In genomic region chr2:226799976-226800940, GRCh38 we compare ENCODE assay signal across 8 cellular contexts. TPM values are rescaled to one million over a fixed set of nuclear protein-coding genes. Genes with fewer than 3 reads are reported as not detected.
DNase-seq lines count a peak whose midpoint lies in the region; ATAC-seq and TF ChIP-seq lines count a peak whose summit lies in the region.

No MANE protein-coding gene starts in this region.

- peak overlapping the region; percentile 80 for H3K4me3 Mint-ChIP-seq in GM23338
- peak overlapping the region; percentile 80 for H3K4me3 Mint-ChIP-seq in activated CD4-positive, alpha-beta memory T cell treated with anti-CD3 and anti-CD28 coated beads for 36 hours

- H4K20me1 ChIP-seq in GM23338 (replicated peaks; ENCODE audit: insufficient read depth) (no peaks in the 10 kb centered on the region), osteoblast (ENCODE audit: insufficient read depth, low read length) (peaks cover 22% of the 10 kb centered on the region)

- peaks cover 29% of the 10 kb centered on the region for H3K79me2 ChIP-seq in GM23338 (replicated peaks; ENCODE audit: insufficient read depth)
- H3K79me2 ChIP-seq in osteoblast (ENCODE audit: insufficient read depth, low read length) = peaks cover 41% of the 10 kb centered on the region

- H3K27ac ChIP-seq in A673 (ENCODE audit: low read depth, low read length, poor library complexity, severe bottlenecking) (peak overlapping the region; percentile 69), GM23338 (ENCODE audit: low read depth) (peak overlapping the region; percentile 6; the same call in 1 of the 2 replicates), gastroesophageal sphincter (peak overlapping the region; percentile 94 to 97 (median 95)), osteoblast (ENCODE audit: low read depth, low read length) (peak overlapping the region; percentile 62)

- no peaks in the 10 kb centered on the region for H3K9me3 ChIP-seq in A673 (ENCODE audit: low read depth, low read length, poor library complexity, severe bottlenecking)
- no peaks in the 10 kb centered on the region for H3K9me3 ChIP-seq in gastroesophageal sphincter
- no peaks in the 10 kb centered on the region for H3K9me3 ChIP-seq in osteoblast (ENCODE audit: low read depth, low read length)

- H3K9me3 Mint-ChIP-seq in GM23338 = peaks cover 20% of the 10 kb centered on the region; the same call in 2 of the 3 replicates
- no peaks in the 10 kb centered on the region for H3K9me3 Mint-ChIP-seq in activated CD4-positive, alpha-beta memory T cell treated with anti-CD3 and anti-CD28 coated beads for 36 hours

- H3K27ac Mint-ChIP-seq in GM23338 = peak overlapping the region; percentile 80; the same call in 1 of the 2 replicates
- peak overlapping the region; percentile 33 for H3K27ac Mint-ChIP-seq in activated CD4-positive, alpha-beta memory T cell treated with anti-CD3 and anti-CD28 coated beads for 36 hours

- H3K4me1 Mint-ChIP-seq in GM23338 = peaks cover 26% of the 10 kb centered on the region
- peaks cover 20% of the 10 kb centered on the region for H3K4me1 Mint-ChIP-seq in activated CD4-positive, alpha-beta memory T cell treated with anti-CD3 and anti-CD28 coated beads for 36 hours (ENCODE audit: low read depth)

- intact Hi-C loops in A673 (cut with micrococcal nuclease; ENCODE audit: unreplicated experiment) = loop anchor here (2.0 to 5.0 kb wide), 5 partner anchors 185 to 911 kb away; no protein-coding TSS in a partner anchor
- intact Hi-C loops in activated CD4-positive, alpha-beta memory T cell treated with anti-CD3 and anti-CD28 coated beads for 36 hours (cut with micrococcal nuclease) = loop anchor here (1.0 to 10.0 kb wide), 8 partner anchors 9 to 1875 kb away; partner anchors contain the start of gene RHBDD1

- no TSS peak for BruUV-seq in A673 (replicated peaks; lab: Mats Ljungman, UMichigan)

- no peak for TF ChIP-seq POLR2A in gastroesophageal sphincter (IDR thresholded peaks at IDR 0.05)

- no peaks in the 10 kb centered on the region for H3K27me3 ChIP-seq in A673 (replicated peaks; ENCODE audit: insufficient read depth, low read depth, low read length, poor library complexity)
- H3K27me3 ChIP-seq in GM23338 (ENCODE audit: insufficient read depth) = no peaks in the 10 kb centered on the region
- peaks cover 2% of the 10 kb centered on the region for H3K27me3 ChIP-seq in gastroesophageal sphincter
- no peaks in the 10 kb centered on the region for H3K27me3 ChIP-seq in osteoblast (ENCODE audit: insufficient read depth, low read length)

- no peaks in the 10 kb centered on the region; the same call in 1 of the 2 replicates for H3F3A ChIP-seq in GM23338 (replicated peaks; ENCODE audit: low read depth)

- H3K27me3 Mint-ChIP-seq in GM23338 (ENCODE audit: insufficient read depth, low read depth, poor library complexity) = peaks cover 13% of the 10 kb centered on the region
- H3K27me3 Mint-ChIP-seq in activated CD4-positive, alpha-beta memory T cell treated with anti-CD3 and anti-CD28 coated beads for 36 hours = peaks cover 16% of the 10 kb centered on the region

- POLR2A ChIA-PET in A673 (lab: Charles Lee; ENCODE audit: low non-redundant PET) = no interaction called here
- POLR2A ChIA-PET in activated CD4-positive, alpha-beta memory T cell treated with anti-CD3 and anti-CD28 coated beads for 36 hours (lab: Charles Lee) = interaction anchor here (0.6 to 2.4 kb wide), 5 partner anchors 10 to 227 kb away, joined by 3 to 11 read pairs (median 3); partner anchors contain the start of gene RHBDD1

- peak overlapping the region; percentile 78; the same call in 1 of the 2 replicates for H2AFZ ChIP-seq in GM23338
- peak overlapping the region; percentile 85 for H2AFZ ChIP-seq in osteoblast (ENCODE audit: low read length)

- no peaks in the 10 kb centered on the region for H3K9me2 ChIP-seq in GM23338 (ENCODE audit: insufficient read depth)

- TF ChIP-seq CTCF in A673 (conservative IDR thresholded peaks at IDR 0.05; ENCODE audit: low read depth, low read length) (peak; percentile 50), GM23338 (conservative IDR thresholded peaks at IDR 0.05; ENCODE audit: low read depth in 2 of 2) (peak in 1 of 2 experiments; percentile 13; a peak in 1 of 4 replicates), gastroesophageal sphincter (IDR thresholded peaks at IDR 0.05) (peak in 3 of 4 experiments; percentile 11 to 69 (median 63)), osteoblast (IDR thresholded peaks at IDR 0.05; ENCODE audit: extremely low read depth, low read depth, low read length) (peak; percentile 16)

- H3K36me3 ChIP-seq in A673 (ENCODE audit: insufficient read depth, low read length, poor library complexity, severe bottlenecking) (peaks cover 17% of the 10 kb centered on the region), GM23338 (ENCODE audit: insufficient read depth) (no peaks in the 10 kb centered on the region), gastroesophageal sphincter (peaks cover 0 to 8% of the 10 kb centered on the region in 2 donors), osteoblast (ENCODE audit: insufficient read depth, low read length) (peaks cover 23% of the 10 kb centered on the region)

- peak; percentile 1 for ATAC-seq in GM23338
- no peak for ATAC-seq in gastroesophageal sphincter

- H3K4me1 ChIP-seq in A673 (ENCODE audit: insufficient read depth, low read length, poor library complexity, severe bottlenecking) = peaks cover 27% of the 10 kb centered on the region
- H3K4me1 ChIP-seq in GM23338 (ENCODE audit: insufficient read depth) = peaks cover 18% of the 10 kb centered on the region; the same call in 1 of the 2 replicates
- peaks cover 0 to 64% (median 30%) of the 10 kb centered on the region in 3 donors for H3K4me1 ChIP-seq in gastroesophageal sphincter
- peaks cover 38% of the 10 kb centered on the region for H3K4me1 ChIP-seq in osteoblast (ENCODE audit: insufficient read depth, low read length)

- CTCF ChIA-PET in A673 (lab: Charles Lee) = interaction anchor here (0.6 to 1.5 kb wide), 8 partner anchors 27 to 1135 kb away, joined by 3 to 8 read pairs (median 6); no protein-coding TSS in a partner anchor
- CTCF ChIA-PET in activated CD4-positive, alpha-beta memory T cell treated with anti-CD3 and anti-CD28 coated beads for 36 hours (lab: Charles Lee) = interaction anchor here (0.5 to 6.5 kb wide), 21 partner anchors 10 to 1138 kb away, joined by 3 to 53 read pairs (median 4); no protein-coding TSS in a partner anchor

- H3K4me3 ChIP-seq in A673 (ENCODE audit: low read depth, low read length, poor library complexity, severe bottlenecking) = peak overlapping the region; percentile 91
- peak overlapping the region; percentile 95 for H3K4me3 ChIP-seq in GM23338
- H3K4me3 ChIP-seq in gastroesophageal sphincter = peak overlapping the region; percentile 85 to 89
- peak overlapping the region; percentile 93 for H3K4me3 ChIP-seq in osteoblast (ENCODE audit: insufficient read depth, low read length)

- DNase-seq in A673 (ENCODE audit: low spot score) (peak; percentile 20), GM23338 (ENCODE audit: low spot score) (peak; percentile 38), osteoblast (ENCODE audit: insufficient read length, low spot score, missing footprints) (peak; percentile 80), NCI-H446 treated with DMSO at 0.1 percent for 48 hours (lab: John Stamatoyannopoulos, UW) (no peak)
- no peak for DNase-seq in activated CD4-positive, alpha-beta memory T cell treated with anti-CD3 and anti-CD28 coated beads for 36 hours
- DNase-seq in activated effector memory CD4-positive, alpha-beta T cell treated with anti-CD3 and anti-CD28 coated beads, Interleukin-2, amount 50 U/mL, for 16 hours = no peak
- no peak for DNase-seq in activated CD4-positive, alpha-beta T cell treated with anti-CD3 and anti-CD28 coated beads, Interleukin-2, amount 50 U/mL, for 1 hour

- H3K4me2 ChIP-seq in GM23338 = peak overlapping the region; percentile 89
- peak overlapping the region; percentile 95 for H3K4me2 ChIP-seq in osteoblast (ENCODE audit: insufficient read depth, low read length)

- WGBS in gastroesophageal sphincter (ENCODE audit: low coverage in 1 of 2), 2 donors = 3 to 17% methylated on average over 9 to 13 of the region's 39 CpGs

- TF ChIP-seq EP300 in gastroesophageal sphincter (IDR thresholded peaks at IDR 0.05) = no peak

- H3K36me3 Mint-ChIP-seq in GM23338 (ENCODE audit: low read depth) = peaks cover 29% of the 10 kb centered on the region
- no peaks in the 10 kb centered on the region for H3K36me3 Mint-ChIP-seq in activated CD4-positive, alpha-beta memory T cell treated with anti-CD3 and anti-CD28 coated beads for 36 hours

TF ChIP-seq in GM23338, 12 proteins besides CTCF, POLR2A, EP300 and RAD21 (continues in another document):
- no peak for TF ChIP-seq POLR2AphosphoS5 (IDR thresholded peaks at IDR 0.05; ENCODE audit: low read depth)

RNA-seq across cellular contexts. Expression of gene IRS1, which starts 0.6 kb away (rescaled TPM):
- total RNA-seq in A673 (2021) (27.9 and 29.3 TPM in 2 replicates), gastroesophageal sphincter (10 to 100 TPM; 17.4 to 39.0 (median 25.3) TPM), osteoblast (24.5 and 27.9 TPM in 2 replicates)
- total RNA-seq in GM23338 (2014; rRNA removed; shearing (Covaris generic)) = 20.4 and 26.2 TPM in 2 replicates
- 6.2 and 6.9 TPM in 2 replicates for polyA plus RNA-seq in GM23338 (2016; fragmentation: Nextera tagmentation; extraction: Ambion mirVana)
- total RNA-seq in activated CD4-positive, alpha-beta memory T cell treated with anti-CD3 and anti-CD28 coated beads for 36 hours = 1 to 10 TPM; 2.0 to 2.1 TPM

RNA-seq across cellular contexts. Expression of gene RHBDD1, which starts 35.6 kb away (rescaled TPM):
- total RNA-seq in A673 (2021) = 28.0 and 35.4 TPM in 2 replicates
- total RNA-seq in GM23338 (2014; rRNA removed; shearing (Covaris generic)) = 13.0 and 16.4 TPM in 2 replicates
- 6.3 and 7.3 TPM in 2 replicates for polyA plus RNA-seq in GM23338 (2016; fragmentation: Nextera tagmentation; extraction: Ambion mirVana)
- 10 to 100 TPM; 38.0 to 41.1 TPM for total RNA-seq in activated CD4-positive, alpha-beta memory T cell treated with anti-CD3 and anti-CD28 coated beads for 36 hours
- 10 to 100 TPM; 22.2 to 35.2 (median 24.7) TPM for total RNA-seq in gastroesophageal sphincter
- total RNA-seq in osteoblast = 24.2 and 25.3 TPM in 2 replicates

Comparison
In these comparisons a context has a peak if more than half of its experiments do, and no peak if none do; other contexts are left out.
1. DNase-seq: peak in A673 (single experiment), GM23338 (single experiment) and osteoblast (single experiment); none in activated CD4-positive, alpha-beta memory T cell treated with anti-CD3 and anti-CD28 coated beads for 36 hours (single experiment), NCI-H446 treated with DMSO at 0.1 percent for 48 hours (single experiment), activated effector memory CD4-positive, alpha-beta T cell treated with anti-CD3 and anti-CD28 coated beads, Interleukin-2, amount 50 U/mL, for 16 hours (single experiment) and activated CD4-positive, alpha-beta T cell treated with anti-CD3 and anti-CD28 coated beads, Interleukin-2, amount 50 U/mL, for 1 hour (single experiment).
2. H3K27ac ChIP-seq: peak in every context shown above with its lines; median percentile 95 in gastroesophageal sphincter; 69 in A673; 62 in osteoblast; 6 in GM23338.
3. Peak in every context shown above with its lines, with median percentiles within 50 percentile points of each other: H3K4me3 ChIP-seq.